16 cellular contexts compared by ENCODE assay signal in genomic region chr11:112589132-112589531, GRCh38.
"Had no signal": no experiment of that assay in that cellular context is flagged by ENCODE, and none has a peak within 500 bp of the region (broad histone marks: within the 10 kb centered on the region; RNA-seq: fewer than 3 reads in every experiment).

No MANE protein-coding gene starts in this region.

- H3K9me3 Mint-ChIP-seq: activated B cell treated with CpG ODN at 0.5 μM for 24 hours; activated CD4-positive, alpha-beta memory T cell treated with anti-CD3 and anti-CD28 coated beads, Interleukin-2, amount 10 ng/mL, durations not matched to agents 7 days and 5 days; activated T-helper 17 cell treated with anti-CD3 and anti-CD28 coated beads, Interleukin-2, amount 50 U/mL, for 72 hours; central memory CD8-positive, alpha-beta T cell; memory B cell; natural killer cell; stimulated activated naive CD8-positive, alpha-beta T cell treated with anti-CD3 and anti-CD28 coated beads, Interleukin-15, Interleukin-2, amounts not matched to agents 100 ng/mL and 50 ng/mL, for 24 hours had no signal

- H3K27me3 Mint-ChIP-seq: central memory CD8-positive, alpha-beta T cell had no signal

- H3K36me3 Mint-ChIP-seq: activated CD8-positive, alpha-beta memory T cell treated with anti-CD3 and anti-CD28 coated beads, Interleukin-2, amount 10 ng/mL, durations not matched to agents 7 days and 5 days; memory B cell; natural killer cell had no signal

- H3K4me3 Mint-ChIP-seq: activated B cell treated with CpG ODN at 0.5 μM for 24 hours; activated CD4-positive, alpha-beta memory T cell treated with anti-CD3 and anti-CD28 coated beads, Interleukin-2, amount 10 ng/mL, durations not matched to agents 7 days and 5 days; activated CD8-positive, alpha-beta memory T cell treated with anti-CD3 and anti-CD28 coated beads, Interleukin-2, amount 10 ng/mL, durations not matched to agents 7 days and 5 days; activated T-helper 17 cell treated with anti-CD3 and anti-CD28 coated beads, Interleukin-2, amount 50 U/mL, for 72 hours; central memory CD8-positive, alpha-beta T cell; memory B cell; natural killer cell; stimulated activated naive CD8-positive, alpha-beta T cell treated with anti-CD3 and anti-CD28 coated beads, Interleukin-15, Interleukin-2, amounts not matched to agents 100 ng/mL and 50 ng/mL, for 24 hours had no signal

- H3K4me1 Mint-ChIP-seq: activated B cell treated with CpG ODN at 0.5 μM for 24 hours; activated CD8-positive, alpha-beta memory T cell treated with anti-CD3 and anti-CD28 coated beads, Interleukin-2, amount 10 ng/mL, durations not matched to agents 7 days and 5 days; activated T-helper 17 cell treated with anti-CD3 and anti-CD28 coated beads, Interleukin-2, amount 50 U/mL, for 72 hours; central memory CD8-positive, alpha-beta T cell; natural killer cell had no signal

- ATAC-seq: activated CD8-positive, alpha-beta memory T cell treated with anti-CD3 and anti-CD28 coated beads, Interleukin-2, amount 10 ng/mL, durations not matched to agents 7 days and 5 days; activated T-helper 17 cell treated with anti-CD3 and anti-CD28 coated beads, Interleukin-2, amount 50 U/mL, for 72 hours had no signal

- H3K27ac Mint-ChIP-seq: activated B cell treated with CpG ODN at 0.5 μM for 24 hours; activated CD4-positive, alpha-beta memory T cell treated with anti-CD3 and anti-CD28 coated beads, Interleukin-2, amount 10 ng/mL, durations not matched to agents 7 days and 5 days; activated CD8-positive, alpha-beta memory T cell treated with anti-CD3 and anti-CD28 coated beads, Interleukin-2, amount 10 ng/mL, durations not matched to agents 7 days and 5 days; activated T-helper 17 cell treated with anti-CD3 and anti-CD28 coated beads, Interleukin-2, amount 50 U/mL, for 72 hours; memory B cell; natural killer cell; stimulated activated naive CD8-positive, alpha-beta T cell treated with anti-CD3 and anti-CD28 coated beads, Interleukin-15, Interleukin-2, amounts not matched to agents 100 ng/mL and 50 ng/mL, for 24 hours had no signal

- DNase-seq: activated B cell treated with CpG ODN at 0.5 μM for 24 hours; activated CD4-positive, alpha-beta memory T cell treated with anti-CD3 and anti-CD28 coated beads, Interleukin-2, amount 10 ng/mL, durations not matched to agents 7 days and 5 days; activated CD4-positive, alpha-beta T cell treated with anti-CD3 and anti-CD28 coated beads for 4 hours; activated CD8-positive, alpha-beta memory T cell treated with anti-CD3 and anti-CD28 coated beads, Interleukin-2, amount 10 ng/mL, durations not matched to agents 7 days and 5 days; activated naive CD4-positive, alpha-beta T cell; gastrocnemius medialis; head of caudate nucleus; kidney glomerular epithelial cell; natural killer cell; T-helper 1 cell; T-helper 9 cell; trophoblast cell had no signal
